Comparison of ENCODE assay signal across 16 cellular contexts in the genomic region with DNA sequence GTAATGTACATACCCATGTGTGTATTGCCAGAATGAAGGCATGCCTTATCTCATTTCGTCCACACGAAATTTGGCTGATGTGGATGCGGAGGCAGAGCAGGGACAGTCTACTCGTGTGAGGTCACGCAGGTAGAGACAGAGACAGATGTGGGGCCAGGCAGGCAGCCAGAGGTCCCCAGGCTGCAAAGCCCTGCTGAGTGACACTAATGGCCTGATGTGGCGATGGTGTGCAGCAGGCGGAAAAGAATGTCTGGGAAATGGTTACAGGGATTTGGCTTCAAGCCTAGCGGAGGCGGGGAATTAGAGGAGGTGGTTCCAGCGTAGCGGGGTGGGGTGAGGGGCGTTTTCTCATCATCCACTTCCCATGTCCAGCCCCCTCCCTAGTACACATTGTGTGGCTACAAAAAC. TPM values are rescaled to one million over a fixed set of nuclear protein-coding genes. Genes with fewer than 3 reads are reported as not detected.
A peak's percentile ranks its signal among the peaks of the same experiment; 100 is the strongest.
DNase-seq lines count a peak whose midpoint lies in the region; ATAC-seq and TF ChIP-seq lines count a peak whose summit lies in the region.
"Had no signal": no experiment of that assay in that cellular context is flagged by ENCODE, and none has a peak within 500 bp of the region (broad histone marks: within the 10 kb centered on the region; RNA-seq: fewer than 3 reads in every experiment).

No MANE protein-coding gene starts in this region.

- DNase-seq in DMS79 (lab: John Stamatoyannopoulos, UW) (peak; percentile 70), NCI-H1105 treated with DMSO at 0.1 percent for 48 hours (lab: John Stamatoyannopoulos, UW) (peak; percentile 47), ecto neural progenitor cell (ENCODE audit: low spot score) (peak; percentile 79), retina (peak; percentile 84), pons (ENCODE audit: low spot score) (no peak), heart left ventricle (no peak), tibial artery (no peak)
- DNase-seq in effector CD4-positive, alpha-beta T cell, result no peak
- DNase-seq: activated CD8-positive, alpha-beta memory T cell treated with anti-CD3 and anti-CD28 coated beads for 24 hours; activated gamma-delta T cell; GF-D8; stimulated activated CD4-positive, alpha-beta T cell treated with anti-CD3 and anti-CD28 coated beads, Interleukin-2, amount 100 ng/mL, for 24 hours; stimulated activated CD8-positive, alpha-beta memory T cell treated with anti-CD3 and anti-CD28 coated beads, Interleukin-4, amount 100 ng/mL, for 48 hours had no signal

- intact Hi-C loops in heart left ventricle (cut with DNase I), result loop anchor here in 1 of 10 donors (5.0 to 10.0 kb wide), 2 partner anchors 77 to 160 kb away; a partner anchor contains a TSS
- intact Hi-C loops in tibial artery (cut with DNase I; ENCODE audit: low total_unique reads), result no loop called here

- H3K4me1 ChIP-seq in heart left ventricle (peaks cover 0 to 4% (median 0%) of the 10 kb centered on the region in 12 donors), tibial artery (no peaks in the 10 kb centered on the region)
- H3K4me1 ChIP-seq: SJSA1 had no signal

- no peak for TF ChIP-seq POLR2A in heart left ventricle (IDR thresholded peaks at IDR 0.05)

- 41 to 49% (median 45%) methylated on average over 12 of the region's 12 CpGs for WGBS in heart left ventricle, 4 donors

- H3K27ac ChIP-seq in heart left ventricle (no peak overlapping the region), tibial artery (no peak overlapping the region)
- H3K27ac ChIP-seq: C4-2B, SJSA1 had no signal

- ATAC-seq in heart left ventricle, result no peak

- no peaks in the 10 kb centered on the region for H3K9me3 ChIP-seq in heart left ventricle
- H3K9me3 ChIP-seq in tibial artery, result no peaks in the 10 kb centered on the region
- H3K9me3 ChIP-seq: SJSA1 had no signal

- H3K4me3 ChIP-seq in heart left ventricle, result no peak overlapping the region
- no peak overlapping the region for H3K4me3 ChIP-seq in tibial artery
- H3K4me3 ChIP-seq: SJSA1 had no signal

- H3K27me3 ChIP-seq in heart left ventricle (peaks cover 0 to 25% (median 3%) of the 10 kb centered on the region in 9 donors), tibial artery (peaks cover 0 to 37% of the 10 kb centered on the region in 2 donors)

- H3K36me3 ChIP-seq in heart left ventricle (no peaks in the 10 kb centered on the region), tibial artery (no peaks in the 10 kb centered on the region)
- H3K36me3 ChIP-seq: SJSA1 had no signal

- no peak for TF ChIP-seq CTCF in heart left ventricle (IDR thresholded peaks at IDR 0.05)
- no peak for TF ChIP-seq CTCF in tibial artery (IDR thresholded peaks at IDR 0.05)

RNA-seq across cellular contexts. Expression of a gene that starts 4.2 kb away (rescaled TPM):
- total RNA-seq in heart left ventricle, result not detected
- polyA plus RNA-seq in heart left ventricle, result not detected
- total RNA-seq: progenitor cell of endocrine pancreas, SJSA1 had no signal

RNA-seq across cellular contexts. Expression of a gene that starts 36.1 kb away (rescaled TPM):
- total RNA-seq in heart left ventricle, result 100 to 1,000 TPM in 3 of 9 donors, 10 to 100 TPM in 6; 65.7 to 120 (median 90.5) TPM
- 100 to 1,000 TPM in 1 of 2 donors, 10 to 100 TPM in 1; 45.8 to 132 TPM for polyA plus RNA-seq in heart left ventricle
- total RNA-seq: SJSA1 had no signal

Comparison
In these comparisons a context has a peak if more than half of its experiments do, and no peak if none do; other contexts are left out.
1. DNase-seq: peak in DMS79 (single experiment), NCI-H1105 treated with DMSO at 0.1 percent for 48 hours (single experiment), ecto neural progenitor cell (single experiment) and retina (single experiment); none in effector CD4-positive, alpha-beta T cell (single experiment), pons (single experiment), heart left ventricle (0 of 5) and tibial artery (0 of 2).